In the genomic region with DNA sequence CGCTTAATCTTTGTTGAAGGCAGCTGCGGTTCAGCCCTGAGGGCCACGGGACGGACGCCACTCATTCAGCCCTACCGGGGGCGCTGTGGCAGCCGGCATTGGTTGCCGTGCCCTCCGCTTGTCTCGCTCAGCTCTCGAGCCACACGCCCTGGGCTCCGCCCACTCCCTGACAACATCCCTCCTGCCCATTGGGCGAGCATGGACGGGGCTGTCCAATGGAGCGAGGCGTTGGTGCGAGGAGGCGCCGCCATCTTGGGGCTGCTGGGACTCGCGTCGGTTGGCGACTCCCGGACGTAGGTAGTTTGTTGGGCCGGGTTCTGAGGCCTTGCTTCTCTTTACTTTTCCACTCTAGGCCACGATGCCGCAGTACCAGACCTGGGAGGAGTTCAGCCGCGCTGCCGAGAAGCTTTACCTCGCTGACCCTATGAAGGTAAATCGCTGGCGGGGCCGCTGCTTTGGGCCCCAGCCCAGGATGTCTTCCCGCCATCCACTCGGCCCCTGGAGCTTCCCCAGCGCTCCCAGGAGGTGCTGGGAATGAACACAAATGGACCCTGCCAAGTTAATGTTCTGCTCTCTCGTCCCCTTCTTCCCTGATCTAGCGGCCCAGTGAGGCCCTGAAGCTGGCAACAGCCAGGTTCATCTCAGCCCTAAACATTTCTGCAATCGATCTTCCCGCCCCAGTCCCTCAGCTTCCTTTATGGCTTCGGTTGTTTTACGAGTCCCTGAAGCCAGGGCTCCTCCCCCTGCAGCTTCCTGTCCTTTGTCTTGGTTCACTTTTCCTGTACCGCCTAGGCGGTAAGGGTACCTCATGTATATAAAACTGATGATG, we compare ENCODE assay signal across 1 cellular context.
A peak's percentile ranks its signal among the peaks of the same experiment; 100 is the strongest.
TF ChIP-seq lines count a peak whose summit lies in the region.

A gene with protein sequence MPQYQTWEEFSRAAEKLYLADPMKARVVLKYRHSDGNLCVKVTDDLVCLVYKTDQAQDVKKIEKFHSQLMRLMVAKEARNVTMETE (plus strand): TSS at position 244 of the 829 bp plus-strand sequence. CDS start 115 bp downstream, at position 359.

TF ChIP-seq in HepG2, 621 proteins besides CTCF, POLR2A, EP300 and RAD21 (continued from another document and continues in another):
- no peak for TF ChIP-seq ZFP37 (CRISPR knock-in tag; IDR thresholded peaks at IDR 0.05; ENCODE audit: borderline replicate concordance)
- TF ChIP-seq SNAI1 (CRISPR knock-in tag; IDR thresholded peaks at IDR 0.05; ENCODE audit: borderline replicate concordance): no peak
- TF ChIP-seq EZH2 (conservative IDR thresholded peaks at IDR 0.05; ENCODE audit: low read depth, low read length): no peak
- TF ChIP-seq NFATC3 (CRISPR knock-in tag; IDR thresholded peaks at IDR 0.05): 0 out of 2 replicates have a peak, but pooled peaks have one; percentile 2
- no peak for TF ChIP-seq ZSCAN30 (CRISPR knock-in tag; IDR thresholded peaks at IDR 0.05)
- no peak for TF ChIP-seq ZNF280B (CRISPR knock-in tag; IDR thresholded peaks at IDR 0.05; ENCODE audit: borderline replicate concordance)
- no peak; the same call in 1 of the 2 replicates for TF ChIP-seq ZNF33B (CRISPR knock-in tag; IDR thresholded peaks at IDR 0.05)
- TF ChIP-seq RAD51 (IDR thresholded peaks at IDR 0.05; ENCODE audit: borderline replicate concordance): no peak
- TF ChIP-seq, protein P1, sequence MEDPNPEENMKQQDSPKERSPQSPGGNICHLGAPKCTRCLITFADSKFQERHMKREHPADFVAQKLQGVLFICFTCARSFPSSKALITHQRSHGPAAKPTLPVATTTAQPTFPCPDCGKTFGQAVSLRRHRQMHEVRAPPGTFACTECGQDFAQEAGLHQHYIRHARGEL (CRISPR knock-in tag; IDR thresholded peaks at IDR 0.05): no peak
- TF ChIP-seq SMARCC2 (IDR thresholded peaks at IDR 0.05): no peak
- TF ChIP-seq, protein P2, sequence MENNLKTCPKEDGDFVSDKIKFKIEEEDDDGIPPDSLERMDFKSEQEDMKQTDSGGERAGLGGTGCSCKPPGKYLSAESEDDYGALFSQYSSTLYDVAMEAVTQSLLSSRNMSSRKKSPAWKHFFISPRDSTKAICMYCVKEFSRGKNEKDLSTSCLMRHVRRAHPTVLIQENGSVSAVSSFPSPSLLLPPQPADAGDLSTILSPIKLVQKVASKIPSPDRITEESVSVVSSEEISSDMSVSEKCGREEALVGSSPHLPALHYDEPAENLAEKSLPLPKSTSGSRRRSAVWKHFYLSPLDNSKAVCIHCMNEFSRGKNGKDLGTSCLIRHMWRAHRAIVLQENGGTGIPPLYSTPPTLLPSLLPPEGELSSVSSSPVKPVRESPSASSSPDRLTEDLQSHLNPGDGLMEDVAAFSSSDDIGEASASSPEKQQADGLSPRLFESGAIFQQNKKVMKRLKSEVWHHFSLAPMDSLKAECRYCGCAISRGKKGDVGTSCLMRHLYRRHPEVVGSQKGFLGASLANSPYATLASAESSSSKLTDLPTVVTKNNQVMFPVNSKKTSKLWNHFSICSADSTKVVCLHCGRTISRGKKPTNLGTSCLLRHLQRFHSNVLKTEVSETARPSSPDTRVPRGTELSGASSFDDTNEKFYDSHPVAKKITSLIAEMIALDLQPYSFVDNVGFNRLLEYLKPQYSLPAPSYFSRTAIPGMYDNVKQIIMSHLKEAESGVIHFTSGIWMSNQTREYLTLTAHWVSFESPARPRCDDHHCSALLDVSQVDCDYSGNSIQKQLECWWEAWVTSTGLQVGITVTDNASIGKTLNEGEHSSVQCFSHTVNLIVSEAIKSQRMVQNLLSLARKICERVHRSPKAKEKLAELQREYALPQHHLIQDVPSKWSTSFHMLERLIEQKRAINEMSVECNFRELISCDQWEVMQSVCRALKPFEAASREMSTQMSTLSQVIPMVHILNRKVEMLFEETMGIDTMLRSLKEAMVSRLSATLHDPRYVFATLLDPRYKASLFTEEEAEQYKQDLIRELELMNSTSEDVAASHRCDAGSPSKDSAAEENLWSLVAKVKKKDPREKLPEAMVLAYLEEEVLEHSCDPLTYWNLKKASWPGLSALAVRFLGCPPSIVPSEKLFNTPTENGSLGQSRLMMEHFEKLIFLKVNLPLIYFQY (CRISPR knock-in tag; IDR thresholded peaks at IDR 0.05; ENCODE audit: borderline replicate concordance): no peak
- TF ChIP-seq, protein P3, sequence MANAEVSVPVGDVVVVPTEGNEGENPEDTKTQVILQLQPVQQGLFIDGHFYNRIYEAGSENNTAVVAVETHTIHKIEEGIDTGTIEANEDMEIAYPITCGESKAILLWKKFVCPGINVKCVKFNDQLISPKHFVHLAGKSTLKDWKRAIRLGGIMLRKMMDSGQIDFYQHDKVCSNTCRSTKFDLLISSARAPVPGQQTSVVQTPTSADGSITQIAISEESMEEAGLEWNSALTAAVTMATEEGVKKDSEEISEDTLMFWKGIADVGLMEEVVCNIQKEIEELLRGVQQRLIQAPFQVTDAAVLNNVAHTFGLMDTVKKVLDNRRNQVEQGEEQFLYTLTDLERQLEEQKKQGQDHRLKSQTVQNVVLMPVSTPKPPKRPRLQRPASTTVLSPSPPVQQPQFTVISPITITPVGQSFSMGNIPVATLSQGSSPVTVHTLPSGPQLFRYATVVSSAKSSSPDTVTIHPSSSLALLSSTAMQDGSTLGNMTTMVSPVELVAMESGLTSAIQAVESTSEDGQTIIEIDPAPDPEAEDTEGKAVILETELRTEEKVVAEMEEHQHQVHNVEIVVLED (CRISPR knock-in tag; IDR thresholded peaks at IDR 0.05; ENCODE audit: borderline replicate concordance): peak; percentile 71
- TF ChIP-seq SMARCE1 (IDR thresholded peaks at IDR 0.05; ENCODE audit: borderline replicate concordance): no peak
- no peak for TF ChIP-seq NR2F6 (IDR thresholded peaks at IDR 0.05)
- TF ChIP-seq NR2F6 (CRISPR knock-in tag; IDR thresholded peaks at IDR 0.05): peak; percentile 60; the same call in 1 of the 2 replicates
- TF ChIP-seq PITX1 (CRISPR knock-in tag; IDR thresholded peaks at IDR 0.05): no peak; the same call in 1 of the 2 replicates
- TF ChIP-seq PCBP1 (IDR thresholded peaks at IDR 0.05; ENCODE audit: borderline replicate concordance, low read depth, low read length): peak; percentile 74; the same call in 1 of the 2 replicates
- TF ChIP-seq ZNF605 (CRISPR knock-in tag; IDR thresholded peaks at IDR 0.05): peak; percentile 77; the same call in 1 of the 2 replicates
- no peak for TF ChIP-seq CHCHD3 (CRISPR knock-in tag; IDR thresholded peaks at IDR 0.05)
- TF ChIP-seq MAFF (IDR thresholded peaks at IDR 0.05; ENCODE audit: low read depth, low read length): no peak
- 0 out of 2 replicates have a peak, but pooled peaks have one; percentile 12 for TF ChIP-seq RARA (CRISPR knock-in tag; IDR thresholded peaks at IDR 0.05)
- TF ChIP-seq SP4 (CRISPR knock-in tag; IDR thresholded peaks at IDR 0.05): peak; percentile 87
- no peak for TF ChIP-seq PHB2 (IDR thresholded peaks at IDR 0.05; ENCODE audit: partially characterized antibody)
- TF ChIP-seq SMAD3 (CRISPR knock-in tag; IDR thresholded peaks at IDR 0.05): no peak
- no peak for TF ChIP-seq EED (CRISPR knock-in tag; IDR thresholded peaks at IDR 0.05)
- no peak for TF ChIP-seq TCF7 (IDR thresholded peaks at IDR 0.05; ENCODE audit: low read depth)
- no peak for TF ChIP-seq SCMH1 (CRISPR knock-in tag; IDR thresholded peaks at IDR 0.05; ENCODE audit: borderline replicate concordance)
- peak; percentile 53; the same call in 1 of the 2 replicates for TF ChIP-seq ETV5 (CRISPR knock-in tag; IDR thresholded peaks at IDR 0.05; ENCODE audit: borderline replicate concordance)
- TF ChIP-seq SP2 (CRISPR knock-in tag; IDR thresholded peaks at IDR 0.05): 0 out of 2 replicates have a peak, but pooled peaks have one; percentile 29
- TF ChIP-seq FIP1L1 (IDR thresholded peaks at IDR 0.05; ENCODE audit: borderline replicate concordance, insufficient read depth, low read depth, low read length): no peak
- TF ChIP-seq HHEX (CRISPR knock-in tag; IDR thresholded peaks at IDR 0.05): no peak
- TF ChIP-seq MTA3 (CRISPR knock-in tag; IDR thresholded peaks at IDR 0.05): no peak
- TF ChIP-seq PCBP2 (optimal IDR thresholded peaks at IDR 0.05; ENCODE audit: low read depth, low read length, poor library complexity, severe bottlenecking): no peak
- TF ChIP-seq ZNF776 (CRISPR knock-in tag; IDR thresholded peaks at IDR 0.05): no peak
- TF ChIP-seq KMT2B (CRISPR knock-in tag; IDR thresholded peaks at IDR 0.05): peak; percentile 95
- no peak for TF ChIP-seq EEA1 (CRISPR knock-in tag; IDR thresholded peaks at IDR 0.05; ENCODE audit: borderline replicate concordance)
- TF ChIP-seq SP5 (CRISPR knock-in tag; IDR thresholded peaks at IDR 0.05; ENCODE audit: borderline replicate concordance, low read depth): peak; percentile 48; the same call in 1 of the 2 replicates
- TF ChIP-seq KDM5A (IDR thresholded peaks at IDR 0.05; ENCODE audit: borderline replicate concordance, low read length): peak; percentile 67; the same call in 1 of the 2 replicates
- TF ChIP-seq, protein P4, sequence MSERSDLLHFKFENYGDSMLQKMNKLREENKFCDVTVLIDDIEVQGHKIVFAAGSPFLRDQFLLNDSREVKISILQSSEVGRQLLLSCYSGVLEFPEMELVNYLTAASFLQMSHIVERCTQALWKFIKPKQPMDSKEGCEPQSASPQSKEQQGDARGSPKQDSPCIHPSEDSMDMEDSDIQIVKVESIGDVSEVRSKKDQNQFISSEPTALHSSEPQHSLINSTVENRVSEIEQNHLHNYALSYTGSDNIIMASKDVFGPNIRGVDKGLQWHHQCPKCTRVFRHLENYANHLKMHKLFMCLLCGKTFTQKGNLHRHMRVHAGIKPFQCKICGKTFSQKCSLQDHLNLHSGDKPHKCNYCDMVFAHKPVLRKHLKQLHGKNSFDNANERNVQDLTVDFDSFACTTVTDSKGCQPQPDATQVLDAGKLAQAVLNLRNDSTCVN (CRISPR knock-in tag; IDR thresholded peaks at IDR 0.05; ENCODE audit: borderline replicate concordance): no peak; the same call in 1 of the 2 replicates
- no peak for TF ChIP-seq CCAR2 (optimal IDR thresholded peaks at IDR 0.05; ENCODE audit: low read depth, low read length)
- TF ChIP-seq CREM (IDR thresholded peaks at IDR 0.05): peak; percentile 74
- no peak for TF ChIP-seq CREM (CRISPR knock-in tag; IDR thresholded peaks at IDR 0.05)
- no peak for TF ChIP-seq TRIM24 (CRISPR knock-in tag; IDR thresholded peaks at IDR 0.05)
- TF ChIP-seq RARG (CRISPR knock-in tag; IDR thresholded peaks at IDR 0.05; ENCODE audit: low read depth): no peak
- no peak for TF ChIP-seq ZNF672 (CRISPR knock-in tag; IDR thresholded peaks at IDR 0.05)
- TF ChIP-seq, protein P5, sequence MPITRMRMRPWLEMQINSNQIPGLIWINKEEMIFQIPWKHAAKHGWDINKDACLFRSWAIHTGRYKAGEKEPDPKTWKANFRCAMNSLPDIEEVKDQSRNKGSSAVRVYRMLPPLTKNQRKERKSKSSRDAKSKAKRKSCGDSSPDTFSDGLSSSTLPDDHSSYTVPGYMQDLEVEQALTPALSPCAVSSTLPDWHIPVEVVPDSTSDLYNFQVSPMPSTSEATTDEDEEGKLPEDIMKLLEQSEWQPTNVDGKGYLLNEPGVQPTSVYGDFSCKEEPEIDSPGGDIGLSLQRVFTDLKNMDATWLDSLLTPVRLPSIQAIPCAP (CRISPR knock-in tag; IDR thresholded peaks at IDR 0.05; ENCODE audit: low read depth): no peak
- TF ChIP-seq, protein P6, sequence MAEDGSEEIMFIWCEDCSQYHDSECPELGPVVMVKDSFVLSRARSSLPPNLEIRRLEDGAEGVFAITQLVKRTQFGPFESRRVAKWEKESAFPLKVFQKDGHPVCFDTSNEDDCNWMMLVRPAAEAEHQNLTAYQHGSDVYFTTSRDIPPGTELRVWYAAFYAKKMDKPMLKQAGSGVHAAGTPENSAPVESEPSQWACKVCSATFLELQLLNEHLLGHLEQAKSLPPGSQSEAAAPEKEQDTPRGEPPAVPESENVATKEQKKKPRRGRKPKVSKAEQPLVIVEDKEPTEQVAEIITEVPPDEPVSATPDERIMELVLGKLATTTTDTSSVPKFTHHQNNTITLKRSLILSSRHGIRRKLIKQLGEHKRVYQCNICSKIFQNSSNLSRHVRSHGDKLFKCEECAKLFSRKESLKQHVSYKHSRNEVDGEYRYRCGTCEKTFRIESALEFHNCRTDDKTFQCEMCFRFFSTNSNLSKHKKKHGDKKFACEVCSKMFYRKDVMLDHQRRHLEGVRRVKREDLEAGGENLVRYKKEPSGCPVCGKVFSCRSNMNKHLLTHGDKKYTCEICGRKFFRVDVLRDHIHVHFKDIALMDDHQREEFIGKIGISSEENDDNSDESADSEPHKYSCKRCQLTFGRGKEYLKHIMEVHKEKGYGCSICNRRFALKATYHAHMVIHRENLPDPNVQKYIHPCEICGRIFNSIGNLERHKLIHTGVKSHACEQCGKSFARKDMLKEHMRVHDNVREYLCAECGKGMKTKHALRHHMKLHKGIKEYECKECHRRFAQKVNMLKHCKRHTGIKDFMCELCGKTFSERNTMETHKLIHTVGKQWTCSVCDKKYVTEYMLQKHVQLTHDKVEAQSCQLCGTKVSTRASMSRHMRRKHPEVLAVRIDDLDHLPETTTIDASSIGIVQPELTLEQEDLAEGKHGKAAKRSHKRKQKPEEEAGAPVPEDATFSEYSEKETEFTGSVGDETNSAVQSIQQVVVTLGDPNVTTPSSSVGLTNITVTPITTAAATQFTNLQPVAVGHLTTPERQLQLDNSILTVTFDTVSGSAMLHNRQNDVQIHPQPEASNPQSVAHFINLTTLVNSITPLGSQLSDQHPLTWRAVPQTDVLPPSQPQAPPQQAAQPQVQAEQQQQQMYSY (CRISPR knock-in tag; IDR thresholded peaks at IDR 0.05): no peak
